Comparison of ENCODE assay signal across 1 cellular context in the genomic region with DNA sequence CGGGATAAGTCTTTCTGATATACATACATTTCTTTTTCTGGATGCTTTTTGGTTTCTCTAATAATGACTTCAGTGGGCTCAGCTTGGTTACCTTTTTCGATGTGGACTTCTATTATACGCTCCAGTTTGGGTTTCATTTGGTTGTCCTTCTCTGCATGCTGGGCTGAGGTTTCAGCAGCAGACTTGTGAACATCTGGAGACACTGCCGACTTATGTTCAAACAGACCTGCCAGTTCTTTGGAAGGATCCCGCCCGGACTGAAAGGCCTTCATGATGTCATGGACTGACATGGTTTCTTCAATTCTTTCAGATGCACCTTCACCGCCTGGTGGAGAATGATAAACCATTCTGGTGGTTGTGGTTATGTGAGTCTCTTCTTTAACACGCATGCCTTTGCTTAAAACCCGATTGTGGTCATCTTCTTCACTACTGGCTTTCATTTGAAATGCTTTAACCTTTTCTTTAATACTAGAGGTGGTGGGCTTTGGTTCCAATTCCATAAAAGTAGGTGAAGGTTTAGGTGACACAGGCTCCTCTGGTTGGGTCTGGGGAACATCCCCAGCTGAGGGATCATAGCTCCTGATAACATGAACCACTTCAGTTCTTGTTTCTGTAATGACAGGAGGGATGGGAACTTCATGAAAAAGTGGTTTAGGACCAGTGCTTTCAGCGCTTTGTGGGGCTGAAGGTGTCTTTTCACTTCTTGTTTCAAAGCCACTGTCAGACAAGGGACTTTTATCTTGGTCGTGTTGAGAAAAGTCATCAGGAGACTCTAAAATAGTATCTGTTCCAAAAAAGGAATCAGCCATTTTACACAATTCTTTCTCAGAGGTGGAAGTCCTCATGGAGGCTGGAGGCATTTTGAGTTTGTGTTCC.
A peak's percentile ranks its signal among the peaks of the same experiment; 100 is the strongest.
TF ChIP-seq lines count a peak whose summit lies in the region.

No MANE protein-coding gene starts in this region.

TF ChIP-seq in GM12878, 131 proteins besides CTCF, POLR2A, EP300 and RAD21 (continued from another document and continues in another):
- TF ChIP-seq, protein P1, sequence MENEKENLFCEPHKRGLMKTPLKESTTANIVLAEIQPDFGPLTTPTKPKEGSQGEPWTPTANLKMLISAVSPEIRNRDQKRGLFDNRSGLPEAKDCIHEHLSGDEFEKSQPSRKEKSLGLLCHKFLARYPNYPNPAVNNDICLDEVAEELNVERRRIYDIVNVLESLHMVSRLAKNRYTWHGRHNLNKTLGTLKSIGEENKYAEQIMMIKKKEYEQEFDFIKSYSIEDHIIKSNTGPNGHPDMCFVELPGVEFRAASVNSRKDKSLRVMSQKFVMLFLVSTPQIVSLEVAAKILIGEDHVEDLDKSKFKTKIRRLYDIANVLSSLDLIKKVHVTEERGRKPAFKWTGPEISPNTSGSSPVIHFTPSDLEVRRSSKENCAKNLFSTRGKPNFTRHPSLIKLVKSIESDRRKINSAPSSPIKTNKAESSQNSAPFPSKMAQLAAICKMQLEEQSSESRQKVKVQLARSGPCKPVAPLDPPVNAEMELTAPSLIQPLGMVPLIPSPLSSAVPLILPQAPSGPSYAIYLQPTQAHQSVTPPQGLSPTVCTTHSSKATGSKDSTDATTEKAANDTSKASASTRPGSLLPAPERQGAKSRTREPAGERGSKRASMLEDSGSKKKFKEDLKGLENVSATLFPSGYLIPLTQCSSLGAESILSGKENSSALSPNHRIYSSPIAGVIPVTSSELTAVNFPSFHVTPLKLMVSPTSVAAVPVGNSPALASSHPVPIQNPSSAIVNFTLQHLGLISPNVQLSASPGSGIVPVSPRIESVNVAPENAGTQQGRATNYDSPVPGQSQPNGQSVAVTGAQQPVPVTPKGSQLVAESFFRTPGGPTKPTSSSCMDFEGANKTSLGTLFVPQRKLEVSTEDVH (IDR thresholded peaks at IDR 0.05; ENCODE audit: low read depth, partially characterized antibody), result no peak
- TF ChIP-seq, protein P2, sequence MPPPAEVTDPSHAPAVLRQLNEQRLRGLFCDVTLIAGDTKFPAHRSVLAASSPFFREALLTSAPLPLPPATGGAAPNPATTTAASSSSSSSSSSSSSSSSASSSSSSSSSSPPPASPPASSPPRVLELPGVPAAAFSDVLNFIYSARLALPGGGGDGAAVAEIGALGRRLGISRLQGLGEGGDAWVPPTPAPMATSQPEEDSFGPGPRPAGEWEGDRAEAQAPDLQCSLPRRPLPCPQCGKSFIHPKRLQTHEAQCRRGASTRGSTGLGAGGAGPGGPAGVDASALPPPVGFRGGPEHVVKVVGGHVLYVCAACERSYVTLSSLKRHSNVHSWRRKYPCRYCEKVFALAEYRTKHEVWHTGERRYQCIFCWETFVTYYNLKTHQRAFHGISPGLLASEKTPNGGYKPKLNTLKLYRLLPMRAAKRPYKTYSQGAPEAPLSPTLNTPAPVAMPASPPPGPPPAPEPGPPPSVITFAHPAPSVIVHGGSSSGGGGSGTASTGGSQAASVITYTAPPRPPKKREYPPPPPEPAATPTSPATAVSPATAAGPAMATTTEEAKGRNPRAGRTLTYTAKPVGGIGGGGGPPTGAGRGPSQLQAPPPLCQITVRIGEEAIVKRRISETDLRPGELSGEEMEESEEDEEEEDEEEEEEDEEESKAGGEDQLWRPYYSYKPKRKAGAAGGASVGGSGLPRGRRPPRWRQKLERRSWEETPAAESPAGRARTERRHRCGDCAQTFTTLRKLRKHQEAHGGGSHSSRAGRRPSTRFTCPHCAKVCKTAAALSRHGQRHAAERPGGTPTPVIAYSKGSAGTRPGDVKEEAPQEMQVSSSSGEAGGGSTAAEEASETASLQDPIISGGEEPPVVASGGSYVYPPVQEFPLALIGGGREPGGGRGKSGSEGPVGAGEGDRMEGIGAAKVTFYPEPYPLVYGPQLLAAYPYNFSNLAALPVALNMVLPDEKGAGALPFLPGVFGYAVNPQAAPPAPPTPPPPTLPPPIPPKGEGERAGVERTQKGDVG (CRISPR knock-in tag; IDR thresholded peaks at IDR 0.05), result no peak
- TF ChIP-seq, protein P3, sequence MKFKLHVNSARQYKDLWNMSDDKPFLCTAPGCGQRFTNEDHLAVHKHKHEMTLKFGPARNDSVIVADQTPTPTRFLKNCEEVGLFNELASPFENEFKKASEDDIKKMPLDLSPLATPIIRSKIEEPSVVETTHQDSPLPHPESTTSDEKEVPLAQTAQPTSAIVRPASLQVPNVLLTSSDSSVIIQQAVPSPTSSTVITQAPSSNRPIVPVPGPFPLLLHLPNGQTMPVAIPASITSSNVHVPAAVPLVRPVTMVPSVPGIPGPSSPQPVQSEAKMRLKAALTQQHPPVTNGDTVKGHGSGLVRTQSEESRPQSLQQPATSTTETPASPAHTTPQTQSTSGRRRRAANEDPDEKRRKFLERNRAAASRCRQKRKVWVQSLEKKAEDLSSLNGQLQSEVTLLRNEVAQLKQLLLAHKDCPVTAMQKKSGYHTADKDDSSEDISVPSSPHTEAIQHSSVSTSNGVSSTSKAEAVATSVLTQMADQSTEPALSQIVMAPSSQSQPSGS (IDR thresholded peaks at IDR 0.05; ENCODE audit: low read length), result peak; percentile 88
- TF ChIP-seq EZH2 (IDR thresholded peaks at IDR 0.05; ENCODE audit: borderline replicate concordance, control insufficient read depth, low read depth, low read length) (no peak), CHD4 (IDR thresholded peaks at IDR 0.05) (no peak), LARP7 (IDR thresholded peaks at IDR 0.05) (no peak), NFXL1 (IDR thresholded peaks at IDR 0.05; ENCODE audit: borderline replicate concordance) (no peak), STAT3 (IDR thresholded peaks at IDR 0.05; ENCODE audit: low read depth, low read length) (peak; percentile 27; the same call in 1 of the 2 replicates), TAF1 (IDR thresholded peaks at IDR 0.05; ENCODE audit: borderline replicate concordance, low read depth, low read length) (0 out of 2 replicates have a peak, but pooled peaks have one; percentile 18), IKZF1 (conservative IDR thresholded peaks at IDR 0.05) (peak; percentile 89), STAT1 (conservative IDR thresholded peaks at IDR 0.05) (no peak), HCFC1 (IDR thresholded peaks at IDR 0.05; ENCODE audit: low read length) (no peak), HDAC2 (IDR thresholded peaks at IDR 0.05) (no peak), RUNX3 (IDR thresholded peaks at IDR 0.05; ENCODE audit: low read length) (peak; percentile 95), ZNF217 (IDR thresholded peaks at IDR 0.05) (0 out of 2 replicates have a peak, but pooled peaks have one; percentile 48), ZBED1 (IDR thresholded peaks at IDR 0.05; ENCODE audit: borderline replicate concordance) (peak; percentile 75), PAX8 (IDR thresholded peaks at IDR 0.05) (no peak), ZNF24 (IDR thresholded peaks at IDR 0.05) (no peak), BMI1 (IDR thresholded peaks at IDR 0.05; ENCODE audit: borderline replicate concordance) (peak; percentile 61), NR2C1 (IDR thresholded peaks at IDR 0.05) (no peak), JUNB (IDR thresholded peaks at IDR 0.05) (peak; percentile 53), TCF3 (IDR thresholded peaks at IDR 0.05; ENCODE audit: borderline replicate concordance, insufficient read depth, low read depth, low read length) (0 out of 2 replicates have a peak, but pooled peaks have one; percentile 14), NR2F1 (conservative IDR thresholded peaks at IDR 0.05) (peak; percentile 67; the same call in 1 of the 2 replicates), SREBF2 (IDR thresholded peaks at IDR 0.05; ENCODE audit: low read length) (no peak), POLR2AphosphoS2 (IDR thresholded peaks at IDR 0.05; ENCODE audit: low read depth, low read length) (no peak), MEF2A (IDR thresholded peaks at IDR 0.05; ENCODE audit: insufficient read depth, low read depth, low read length) (peak; percentile 95), WRNIP1 (IDR thresholded peaks at IDR 0.05; ENCODE audit: borderline replicate concordance, low read depth, low read length) (no peak), TCF7 (IDR thresholded peaks at IDR 0.05; ENCODE audit: borderline replicate concordance) (no peak; the same call in 1 of the 2 replicates)
- TF ChIP-seq, protein P4, sequence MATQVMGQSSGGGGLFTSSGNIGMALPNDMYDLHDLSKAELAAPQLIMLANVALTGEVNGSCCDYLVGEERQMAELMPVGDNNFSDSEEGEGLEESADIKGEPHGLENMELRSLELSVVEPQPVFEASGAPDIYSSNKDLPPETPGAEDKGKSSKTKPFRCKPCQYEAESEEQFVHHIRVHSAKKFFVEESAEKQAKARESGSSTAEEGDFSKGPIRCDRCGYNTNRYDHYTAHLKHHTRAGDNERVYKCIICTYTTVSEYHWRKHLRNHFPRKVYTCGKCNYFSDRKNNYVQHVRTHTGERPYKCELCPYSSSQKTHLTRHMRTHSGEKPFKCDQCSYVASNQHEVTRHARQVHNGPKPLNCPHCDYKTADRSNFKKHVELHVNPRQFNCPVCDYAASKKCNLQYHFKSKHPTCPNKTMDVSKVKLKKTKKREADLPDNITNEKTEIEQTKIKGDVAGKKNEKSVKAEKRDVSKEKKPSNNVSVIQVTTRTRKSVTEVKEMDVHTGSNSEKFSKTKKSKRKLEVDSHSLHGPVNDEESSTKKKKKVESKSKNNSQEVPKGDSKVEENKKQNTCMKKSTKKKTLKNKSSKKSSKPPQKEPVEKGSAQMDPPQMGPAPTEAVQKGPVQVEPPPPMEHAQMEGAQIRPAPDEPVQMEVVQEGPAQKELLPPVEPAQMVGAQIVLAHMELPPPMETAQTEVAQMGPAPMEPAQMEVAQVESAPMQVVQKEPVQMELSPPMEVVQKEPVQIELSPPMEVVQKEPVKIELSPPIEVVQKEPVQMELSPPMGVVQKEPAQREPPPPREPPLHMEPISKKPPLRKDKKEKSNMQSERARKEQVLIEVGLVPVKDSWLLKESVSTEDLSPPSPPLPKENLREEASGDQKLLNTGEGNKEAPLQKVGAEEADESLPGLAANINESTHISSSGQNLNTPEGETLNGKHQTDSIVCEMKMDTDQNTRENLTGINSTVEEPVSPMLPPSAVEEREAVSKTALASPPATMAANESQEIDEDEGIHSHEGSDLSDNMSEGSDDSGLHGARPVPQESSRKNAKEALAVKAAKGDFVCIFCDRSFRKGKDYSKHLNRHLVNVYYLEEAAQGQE (IDR thresholded peaks at IDR 0.05; ENCODE audit: low read depth, low read length), result no peak
- TF ChIP-seq, protein P5, sequence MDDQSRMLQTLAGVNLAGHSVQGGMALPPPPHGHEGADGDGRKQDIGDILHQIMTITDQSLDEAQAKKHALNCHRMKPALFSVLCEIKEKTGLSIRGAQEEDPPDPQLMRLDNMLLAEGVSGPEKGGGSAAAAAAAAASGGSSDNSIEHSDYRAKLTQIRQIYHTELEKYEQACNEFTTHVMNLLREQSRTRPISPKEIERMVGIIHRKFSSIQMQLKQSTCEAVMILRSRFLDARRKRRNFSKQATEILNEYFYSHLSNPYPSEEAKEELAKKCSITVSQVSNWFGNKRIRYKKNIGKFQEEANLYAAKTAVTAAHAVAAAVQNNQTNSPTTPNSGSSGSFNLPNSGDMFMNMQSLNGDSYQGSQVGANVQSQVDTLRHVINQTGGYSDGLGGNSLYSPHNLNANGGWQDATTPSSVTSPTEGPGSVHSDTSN (IDR thresholded peaks at IDR 0.05; ENCODE audit: insufficient replicate concordance, low read depth, low read length), result no peak
- TF ChIP-seq, protein P6, sequence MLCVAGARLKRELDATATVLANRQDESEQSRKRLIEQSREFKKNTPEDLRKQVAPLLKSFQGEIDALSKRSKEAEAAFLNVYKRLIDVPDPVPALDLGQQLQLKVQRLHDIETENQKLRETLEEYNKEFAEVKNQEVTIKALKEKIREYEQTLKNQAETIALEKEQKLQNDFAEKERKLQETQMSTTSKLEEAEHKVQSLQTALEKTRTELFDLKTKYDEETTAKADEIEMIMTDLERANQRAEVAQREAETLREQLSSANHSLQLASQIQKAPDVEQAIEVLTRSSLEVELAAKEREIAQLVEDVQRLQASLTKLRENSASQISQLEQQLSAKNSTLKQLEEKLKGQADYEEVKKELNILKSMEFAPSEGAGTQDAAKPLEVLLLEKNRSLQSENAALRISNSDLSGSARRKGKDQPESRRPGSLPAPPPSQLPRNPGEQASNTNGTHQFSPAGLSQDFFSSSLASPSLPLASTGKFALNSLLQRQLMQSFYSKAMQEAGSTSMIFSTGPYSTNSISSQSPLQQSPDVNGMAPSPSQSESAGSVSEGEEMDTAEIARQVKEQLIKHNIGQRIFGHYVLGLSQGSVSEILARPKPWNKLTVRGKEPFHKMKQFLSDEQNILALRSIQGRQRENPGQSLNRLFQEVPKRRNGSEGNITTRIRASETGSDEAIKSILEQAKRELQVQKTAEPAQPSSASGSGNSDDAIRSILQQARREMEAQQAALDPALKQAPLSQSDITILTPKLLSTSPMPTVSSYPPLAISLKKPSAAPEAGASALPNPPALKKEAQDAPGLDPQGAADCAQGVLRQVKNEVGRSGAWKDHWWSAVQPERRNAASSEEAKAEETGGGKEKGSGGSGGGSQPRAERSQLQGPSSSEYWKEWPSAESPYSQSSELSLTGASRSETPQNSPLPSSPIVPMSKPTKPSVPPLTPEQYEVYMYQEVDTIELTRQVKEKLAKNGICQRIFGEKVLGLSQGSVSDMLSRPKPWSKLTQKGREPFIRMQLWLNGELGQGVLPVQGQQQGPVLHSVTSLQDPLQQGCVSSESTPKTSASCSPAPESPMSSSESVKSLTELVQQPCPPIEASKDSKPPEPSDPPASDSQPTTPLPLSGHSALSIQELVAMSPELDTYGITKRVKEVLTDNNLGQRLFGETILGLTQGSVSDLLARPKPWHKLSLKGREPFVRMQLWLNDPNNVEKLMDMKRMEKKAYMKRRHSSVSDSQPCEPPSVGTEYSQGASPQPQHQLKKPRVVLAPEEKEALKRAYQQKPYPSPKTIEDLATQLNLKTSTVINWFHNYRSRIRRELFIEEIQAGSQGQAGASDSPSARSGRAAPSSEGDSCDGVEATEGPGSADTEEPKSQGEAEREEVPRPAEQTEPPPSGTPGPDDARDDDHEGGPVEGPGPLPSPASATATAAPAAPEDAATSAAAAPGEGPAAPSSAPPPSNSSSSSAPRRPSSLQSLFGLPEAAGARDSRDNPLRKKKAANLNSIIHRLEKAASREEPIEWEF (IDR thresholded peaks at IDR 0.05; ENCODE audit: insufficient replicate concordance, low read depth, low read length), result no peak
- TF ChIP-seq, protein P7, sequence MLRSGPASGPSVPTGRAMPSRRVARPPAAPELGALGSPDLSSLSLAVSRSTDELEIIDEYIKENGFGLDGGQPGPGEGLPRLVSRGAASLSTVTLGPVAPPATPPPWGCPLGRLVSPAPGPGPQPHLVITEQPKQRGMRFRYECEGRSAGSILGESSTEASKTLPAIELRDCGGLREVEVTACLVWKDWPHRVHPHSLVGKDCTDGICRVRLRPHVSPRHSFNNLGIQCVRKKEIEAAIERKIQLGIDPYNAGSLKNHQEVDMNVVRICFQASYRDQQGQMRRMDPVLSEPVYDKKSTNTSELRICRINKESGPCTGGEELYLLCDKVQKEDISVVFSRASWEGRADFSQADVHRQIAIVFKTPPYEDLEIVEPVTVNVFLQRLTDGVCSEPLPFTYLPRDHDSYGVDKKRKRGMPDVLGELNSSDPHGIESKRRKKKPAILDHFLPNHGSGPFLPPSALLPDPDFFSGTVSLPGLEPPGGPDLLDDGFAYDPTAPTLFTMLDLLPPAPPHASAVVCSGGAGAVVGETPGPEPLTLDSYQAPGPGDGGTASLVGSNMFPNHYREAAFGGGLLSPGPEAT (IDR thresholded peaks at IDR 0.05; ENCODE audit: low read depth), result peak; percentile 92
- TF ChIP-seq, protein P8, sequence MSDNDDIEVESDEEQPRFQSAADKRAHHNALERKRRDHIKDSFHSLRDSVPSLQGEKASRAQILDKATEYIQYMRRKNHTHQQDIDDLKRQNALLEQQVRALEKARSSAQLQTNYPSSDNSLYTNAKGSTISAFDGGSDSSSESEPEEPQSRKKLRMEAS (IDR thresholded peaks at IDR 0.05; ENCODE audit: low read depth, low read length), result no peak
- TF ChIP-seq, protein P9, sequence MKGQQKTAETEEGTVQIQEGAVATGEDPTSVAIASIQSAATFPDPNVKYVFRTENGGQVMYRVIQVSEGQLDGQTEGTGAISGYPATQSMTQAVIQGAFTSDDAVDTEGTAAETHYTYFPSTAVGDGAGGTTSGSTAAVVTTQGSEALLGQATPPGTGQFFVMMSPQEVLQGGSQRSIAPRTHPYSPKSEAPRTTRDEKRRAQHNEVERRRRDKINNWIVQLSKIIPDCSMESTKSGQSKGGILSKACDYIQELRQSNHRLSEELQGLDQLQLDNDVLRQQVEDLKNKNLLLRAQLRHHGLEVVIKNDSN (IDR thresholded peaks at IDR 0.05; ENCODE audit: borderline replicate concordance, extremely low read length, insufficient read depth, low read depth, low read length), result no peak
